ENCODE assay signal across 12 cellular contexts in genomic region chr18:46756172-46756558, GRCh38. TPM values are rescaled to one million over a fixed set of nuclear protein-coding genes. Genes with fewer than 3 reads are reported as not detected.
A peak's percentile ranks its signal among the peaks of the same experiment; 100 is the strongest.
DNase-seq lines count a peak whose midpoint lies in the region; TF ChIP-seq lines count a peak whose summit lies in the region.
"Had no signal": no experiment of that assay in that cellular context is flagged by ENCODE, and none has a peak within 500 bp of the region (broad histone marks: within the 10 kb centered on the region; RNA-seq: fewer than 3 reads in every experiment).

No MANE protein-coding gene starts in this region.

- WGBS in esophagus squamous epithelium, 2 donors, result 17% methylated on average over 18 of the region's 35 CpGs; no CpG with 5 or more reads in 1 of the 2 donors

- intact Hi-C loops in esophagus squamous epithelium (cut with DNase I), result no loop called here

- H3K9me3 Mint-ChIP-seq in progenitor cell of endocrine pancreas (ENCODE audit: low read depth), result no peaks in the 10 kb centered on the region

- H3K4me1 Mint-ChIP-seq in progenitor cell of endocrine pancreas (ENCODE audit: low read depth), result peaks cover 20% of the 10 kb centered on the region

- TF ChIP-seq CTCF in esophagus squamous epithelium (IDR thresholded peaks at IDR 0.05), result no peak
- TF ChIP-seq CTCF in progenitor cell of endocrine pancreas (IDR thresholded peaks at IDR 0.05; ENCODE audit: unreplicated experiment), result no peak

- H3K4me3 ChIP-seq in GM08714 (ENCODE audit: low read length), result peak overlapping the region; percentile 61; the same call in 1 of the 2 replicates
- H3K4me3 ChIP-seq in esophagus squamous epithelium, result peak overlapping the region in 3 of 4 donors; percentile 14 to 48 (median 37)

- H3K9me3 ChIP-seq in esophagus squamous epithelium, result no peaks in the 10 kb centered on the region

- peaks cover 58% of the 10 kb centered on the region for H3K27me3 Mint-ChIP-seq in progenitor cell of endocrine pancreas

- peaks cover 16 to 31% (median 18%) of the 10 kb centered on the region in 3 donors for H3K4me1 ChIP-seq in esophagus squamous epithelium

- H3K27ac Mint-ChIP-seq in progenitor cell of endocrine pancreas, result no peak overlapping the region

- no peak for TF ChIP-seq POLR2A in esophagus squamous epithelium (IDR thresholded peaks at IDR 0.05)

- peak overlapping the region; percentile 59 for H3K4me3 Mint-ChIP-seq in progenitor cell of endocrine pancreas (ENCODE audit: low read depth)

- DNase-seq in NCI-H146 (lab: John Stamatoyannopoulos, UW), result peak; percentile 68
- no peak for DNase-seq in esophagus squamous epithelium (lab: John Stamatoyannopoulos, UW)
- DNase-seq in progenitor cell of endocrine pancreas (ENCODE audit: low spot score, unreplicated experiment), result no peak
- DNase-seq in ureter (ENCODE audit: low spot score), result no peak
- no peak for DNase-seq in GDM1 (lab: John Stamatoyannopoulos, UW)
- no peak for DNase-seq in NCI-H226
- DNase-seq in NCI-H2227 (lab: John Stamatoyannopoulos, UW; ENCODE audit: unreplicated experiment), result no peak
- DNase-seq: activated CD8-positive, alpha-beta memory T cell treated with anti-CD3 and anti-CD28 coated beads, Interleukin-2, amount 50 U/mL, for 4 hours; cortex of kidney; MV-4-11; SHP77 treated with DMSO at 0.1 percent for 48 hours had no signal

- no peak overlapping the region for H3K27ac ChIP-seq in esophagus squamous epithelium

- no peaks in the 10 kb centered on the region for H3K36me3 Mint-ChIP-seq in progenitor cell of endocrine pancreas (ENCODE audit: insufficient read depth)

- H3K27me3 ChIP-seq in esophagus squamous epithelium, result peaks cover 12 to 85% (median 16%) of the 10 kb centered on the region in 4 donors

- no peaks in the 10 kb centered on the region for H3K36me3 ChIP-seq in esophagus squamous epithelium

RNA-seq across cellular contexts. Expression of gene ST8SIA5, which starts 0.7 kb away (rescaled TPM):
- total RNA-seq in esophagus squamous epithelium (not detected), progenitor cell of endocrine pancreas (5.3 and 6.0 TPM in 2 replicates), ureter (not detected)
